ENCODE assay signal across 6 cellular contexts in the genomic region with DNA sequence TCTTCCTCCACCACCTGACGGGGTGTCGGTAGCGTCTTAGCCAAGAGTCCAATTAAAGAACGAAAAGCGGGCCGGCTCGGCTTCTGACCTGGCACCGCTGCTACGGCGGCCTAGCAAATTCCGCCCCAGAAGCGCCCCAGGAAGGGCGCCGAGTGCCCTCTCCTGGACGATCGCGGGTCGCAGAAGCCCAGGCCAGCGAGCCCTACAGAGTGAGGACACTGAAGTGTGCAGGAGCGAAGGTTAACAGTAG. TPM values are rescaled to one million over a fixed set of nuclear protein-coding genes. Genes with fewer than 3 reads are reported as not detected.
A peak's percentile ranks its signal among the peaks of the same experiment; 100 is the strongest.
DNase-seq lines count a peak whose midpoint lies in the region; ATAC-seq and TF ChIP-seq lines count a peak whose summit lies in the region.

No MANE protein-coding gene starts in this region.

- H3K4me3 ChIP-seq in NT2/D1 (ENCODE audit: insufficient read length, low read depth) (peak overlapping the region; percentile 85), heart right ventricle (peak overlapping the region; percentile 36 to 98 (median 82)), thoracic aorta (peak overlapping the region; percentile 82)

- H3K27me3 ChIP-seq in NT2/D1 (ENCODE audit: insufficient read depth, insufficient read length) (no peaks in the 10 kb centered on the region), heart right ventricle (no peaks in the 10 kb centered on the region), thoracic aorta (replicated peaks; ENCODE audit: insufficient read depth) (no peaks in the 10 kb centered on the region)

- DNase-seq in NT2/D1 (ENCODE audit: low read depth, low spot score) (no peak), heart right ventricle (no peak), thoracic aorta (ENCODE audit: low spot score) (no peak), NCI-H2029 treated with DMSO at 0.1 percent for 48 hours (lab: John Stamatoyannopoulos, UW) (no peak)

- TF ChIP-seq CTCF in heart right ventricle (IDR thresholded peaks at IDR 0.05) = no peak
- TF ChIP-seq CTCF in thoracic aorta (IDR thresholded peaks at IDR 0.05) = no peak

- H3K9ac ChIP-seq in NT2/D1 (ENCODE audit: insufficient read length, low read depth) = peak overlapping the region; percentile 94

- intact Hi-C loops in heart right ventricle (cut with DNase I) = loop anchor here in 9 of 10 donors (1.0 to 10.0 kb wide), 13 partner anchors 14 to 204 kb away; partner anchors contain the start of genes TMEM147 (in 5 of the 9), DMKN (in 1 of the 9), PSENEN (in 1 of the 9) and U2AF1L4 (in 1 of the 9)

- WGBS in heart right ventricle, 2 donors = 0% methylated on average over 20 of the region's 20 CpGs

- H3K4me1 ChIP-seq in NT2/D1 (ENCODE audit: insufficient read depth, insufficient read length) (peaks cover 12% of the 10 kb centered on the region), heart right ventricle (peaks cover 6 to 34% (median 27%) of the 10 kb centered on the region in 9 donors), thoracic aorta (ENCODE audit: control insufficient read depth in 1 of 2, low read depth in 2 of 2) (peaks cover 16 to 26% of the 10 kb centered on the region in 2 donors)

- H3K9me3 ChIP-seq in NT2/D1 (ENCODE audit: insufficient read depth, low read length) = no peaks in the 10 kb centered on the region
- H3K9me3 ChIP-seq in heart right ventricle = no peaks in the 10 kb centered on the region
- no peaks in the 10 kb centered on the region for H3K9me3 ChIP-seq in thoracic aorta

- H3K27ac ChIP-seq in heart right ventricle = peak overlapping the region; percentile 78 to 97 (median 92)
- peak overlapping the region; percentile 60 to 74 for H3K27ac ChIP-seq in thoracic aorta

- H3K36me3 ChIP-seq in NT2/D1 (ENCODE audit: insufficient read depth, insufficient read length, low read length) (peaks cover 20% of the 10 kb centered on the region), heart right ventricle (peaks cover 0 to 22% (median 4%) of the 10 kb centered on the region in 9 donors), thoracic aorta (peaks cover 10% of the 10 kb centered on the region)

- ATAC-seq in GM19438 (IDR thresholded peaks at IDR 0.05; ENCODE audit: low read depth, unreplicated experiment) = peak; percentile 21
- ATAC-seq in heart right ventricle = no peak
- no peak for ATAC-seq in thoracic aorta (ENCODE audit: insufficient number of reproducible peaks, low FRiP score, low read depth)
- ATAC-seq in HG02870 (IDR thresholded peaks at IDR 0.05; ENCODE audit: unreplicated experiment) = no peak

RNA-seq across cellular contexts. Expression of gene KMT2B, which starts 1.1 kb away (rescaled TPM):
- 10 to 100 TPM; 10.8 to 19.2 (median 14.6) TPM for total RNA-seq in heart right ventricle
- polyA plus RNA-seq in heart right ventricle = 10 to 100 TPM; 15.0 to 28.7 TPM
- 10 to 100 TPM; 26.4 to 31.3 TPM for total RNA-seq in thoracic aorta

RNA-seq across cellular contexts. Expression of gene ZBTB32, which starts 12.3 kb away (rescaled TPM):
- under 1 TPM in 1 of 10 donors, not detected in 9; 0.12 TPM for total RNA-seq in heart right ventricle
- under 1 TPM in 1 of 2 donors, not detected in 1; 0.03 TPM for polyA plus RNA-seq in heart right ventricle
- total RNA-seq in thoracic aorta = not detected

RNA-seq across cellular contexts. Expression of gene IGFLR1, which starts 25.6 kb away (rescaled TPM):
- total RNA-seq in heart right ventricle (10 to 100 TPM in 1 of 10 donors, 1 to 10 TPM in 9; 1.1 to 17.1 (median 2.3) TPM), thoracic aorta (10 to 100 TPM in 1 of 2 donors, 1 to 10 TPM in 1; 6.9 to 13.1 TPM)
- 10 to 100 TPM in 1 of 2 donors, 1 to 10 TPM in 1; 6.6 to 13.3 TPM for polyA plus RNA-seq in heart right ventricle

RNA-seq across cellular contexts. Expression of gene U2AF1L4, which starts 28.6 kb away (rescaled TPM):
- total RNA-seq in heart right ventricle (10 to 100 TPM; 17.4 to 35.1 (median 20.3) TPM), thoracic aorta (10 to 100 TPM; 34.4 to 42.6 TPM)
- polyA plus RNA-seq in heart right ventricle = 10 to 100 TPM; 11.5 to 57.7 TPM

RNA-seq across cellular contexts. Expression of gene PSENEN, which starts 28.8 kb away (rescaled TPM):
- 10 to 100 TPM; 34.8 to 70.7 (median 44.9) TPM for total RNA-seq in heart right ventricle
- polyA plus RNA-seq in heart right ventricle = 100 to 1,000 TPM in 1 of 2 donors, 10 to 100 TPM in 1; 69.3 to 149 TPM
- 10 to 100 TPM; 25.5 to 30.1 TPM for total RNA-seq in thoracic aorta
